In genomic region chr18:75167137-75167536, GRCh38 we compare ENCODE assay signal across 18 cellular contexts.
"Had no signal": no experiment of that assay in that cellular context is flagged by ENCODE, and none has a peak within 500 bp of the region (broad histone marks: within the 10 kb centered on the region; RNA-seq: fewer than 3 reads in every experiment).

No MANE protein-coding gene starts in this region.

- H3K27me3 ChIP-seq: esophagus squamous epithelium, foreskin keratinocyte, neural progenitor cell, pancreas, right lobe of liver had no signal

- H3K4me3 ChIP-seq: left lung, neural progenitor cell, pancreas, right lobe of liver, thoracic aorta had no signal

- H3K4me1 ChIP-seq: esophagus squamous epithelium, foreskin keratinocyte, left lung, lower lobe of right lung, neural progenitor cell, pancreas, right lobe of liver had no signal

- H3K36me3 ChIP-seq: esophagus squamous epithelium, left lung, lower lobe of right lung, neural progenitor cell, pancreas, right lobe of liver, spleen, thoracic aorta had no signal

- H3K9ac ChIP-seq: neural progenitor cell had no signal

- ATAC-seq: foreskin keratinocyte; natural killer cell treated with Interleukin-12 subunit alpha and Interleukin-12 subunit beta and Interleukin-15 and Interleukin-18, amount 100 ng/mL, for 72 hours; pancreas; right lobe of liver; stimulated activated memory B cell treated with anti-CD40 and anti-IgM and Interleukin-4, amounts not matched to agents 10 μg/mL and 1 μg/mL and 100 μg/mL, for 72 hours had no signal

- H3K27ac ChIP-seq: epithelial cell of prostate, foreskin keratinocyte, left lung, lower lobe of right lung, neural progenitor cell, pancreas, right lobe of liver, spleen, thoracic aorta had no signal

- H3K9me3 ChIP-seq: esophagus squamous epithelium, left lung, lower lobe of right lung, pancreas, right lobe of liver, spleen, thoracic aorta had no signal

- DNase-seq: effector memory CD4-positive, alpha-beta T cell; esophagus squamous epithelium; foreskin keratinocyte; immature natural killer cell; left lung; lower lobe of right lung; pancreas; right lobe of liver; spleen; stimulated activated CD4-positive, alpha-beta T cell treated with anti-CD3 and anti-CD28 coated beads, Interleukin-15, amount 100 ng/mL, for 24 hours; stimulated activated CD4-positive, alpha-beta T cell treated with anti-CD3 and anti-CD28 coated beads, Interleukin-1b, Interleukin-23, amount 100 ng/mL, for 48 hours; stimulated activated CD4-positive, alpha-beta T cell treated with anti-CD3 and anti-CD28 coated beads, Interleukin-4, amount 100 ng/mL, for 24 hours; trophoblast cell had no signal
